Comparison of ENCODE assay signal across 15 cellular contexts in the genomic region with DNA sequence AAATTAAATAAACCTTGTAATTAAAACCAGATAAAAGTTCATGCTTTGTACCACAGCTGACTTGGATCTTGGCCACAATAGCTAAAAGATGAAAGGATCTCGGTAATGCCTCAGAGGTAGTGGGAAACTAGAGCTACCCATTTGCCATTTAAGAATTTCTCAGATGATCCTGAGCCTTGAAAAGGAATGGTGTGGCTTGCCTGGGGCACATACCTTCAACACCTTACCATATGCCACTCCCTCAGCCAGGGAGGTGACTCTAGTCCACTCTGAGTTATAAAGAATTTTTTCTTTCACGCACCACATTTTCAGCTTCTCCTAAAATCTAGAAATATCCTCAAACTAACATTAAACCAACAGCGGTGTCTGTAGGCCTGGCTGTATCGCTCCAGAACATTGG.
DNase-seq lines count a peak whose midpoint lies in the region; ATAC-seq and TF ChIP-seq lines count a peak whose summit lies in the region.
"Had no signal": no experiment of that assay in that cellular context is flagged by ENCODE, and none has a peak within 500 bp of the region (broad histone marks: within the 10 kb centered on the region; RNA-seq: fewer than 3 reads in every experiment).

No MANE protein-coding gene starts in this region.

- no peaks in the 10 kb centered on the region for H3K27me3 Mint-ChIP-seq in nephron progenitor cell (ENCODE audit: low read depth, poor library complexity)
- H3K27me3 Mint-ChIP-seq in mesothelial cell of epicardium (ENCODE audit: low read depth): no peaks in the 10 kb centered on the region
- H3K27me3 Mint-ChIP-seq: CD4-positive, alpha-beta memory T cell had no signal

- H3K4me1 Mint-ChIP-seq in nephron progenitor cell (no peaks in the 10 kb centered on the region), mesothelial cell of epicardium (no peaks in the 10 kb centered on the region)
- H3K4me1 Mint-ChIP-seq in stimulated activated effector memory CD8-positive, alpha-beta T cell treated with anti-CD3 and anti-CD28 coated beads, Interleukin-12 subunit alpha, Interleukin-12 subunit beta, amount 100 ng/mL, for 72 hours: no peaks in the 10 kb centered on the region
- H3K4me1 Mint-ChIP-seq: CD4-positive, alpha-beta memory T cell had no signal

- no peak for ATAC-seq in stimulated activated effector memory CD8-positive, alpha-beta T cell treated with anti-CD3 and anti-CD28 coated beads, Interleukin-12 subunit alpha, Interleukin-12 subunit beta, amount 100 ng/mL, for 72 hours
- no peak for ATAC-seq in GM21619 (IDR thresholded peaks at IDR 0.05; ENCODE audit: unreplicated experiment)

- H3K9me3 Mint-ChIP-seq in nephron progenitor cell (peaks cover 5% of the 10 kb centered on the region), mesothelial cell of epicardium (peaks cover 6% of the 10 kb centered on the region)
- H3K9me3 Mint-ChIP-seq in stimulated activated effector memory CD8-positive, alpha-beta T cell treated with anti-CD3 and anti-CD28 coated beads, Interleukin-12 subunit alpha, Interleukin-12 subunit beta, amount 100 ng/mL, for 72 hours: peaks cover 2% of the 10 kb centered on the region

- DNase-seq in islet precursor cell: peak; percentile 78
- DNase-seq in nephron progenitor cell: no peak
- DNase-seq in renal cortical epithelial cell (ENCODE audit: low read depth): peak; percentile 25
- DNase-seq in stimulated activated effector memory CD8-positive, alpha-beta T cell treated with anti-CD3 and anti-CD28 coated beads, Interleukin-12 subunit alpha, Interleukin-12 subunit beta, amount 100 ng/mL, for 72 hours (ENCODE audit: low spot score in 2 of 2): no peak
- DNase-seq in mesothelial cell of epicardium (ENCODE audit: low spot score in 2 of 2, unreplicated experiment in 2 of 2): no peak
- DNase-seq in NCI-H1092 treated with DMSO at 0.1 percent for 48 hours (lab: John Stamatoyannopoulos, UW): no peak
- DNase-seq: C1 segment of cervical spinal cord; Caco-2; CD4-positive, alpha-beta memory T cell; DMS153; DND-41; GM23248; H7; HCEC 1CT had no signal

- TF ChIP-seq CTCF in nephron progenitor cell (IDR thresholded peaks at IDR 0.05) (no peak), mesothelial cell of epicardium (IDR thresholded peaks at IDR 0.05; ENCODE audit: unreplicated experiment) (no peak)

- H3K4me3 Mint-ChIP-seq in nephron progenitor cell: no peak overlapping the region
- no peak overlapping the region for H3K4me3 Mint-ChIP-seq in stimulated activated effector memory CD8-positive, alpha-beta T cell treated with anti-CD3 and anti-CD28 coated beads, Interleukin-12 subunit alpha, Interleukin-12 subunit beta, amount 100 ng/mL, for 72 hours
- H3K4me3 Mint-ChIP-seq in mesothelial cell of epicardium: no peak overlapping the region
- H3K4me3 Mint-ChIP-seq: CD4-positive, alpha-beta memory T cell had no signal

- peak overlapping the region; percentile 68 for H3K27ac Mint-ChIP-seq in nephron progenitor cell
- no peak overlapping the region for H3K27ac Mint-ChIP-seq in stimulated activated effector memory CD8-positive, alpha-beta T cell treated with anti-CD3 and anti-CD28 coated beads, Interleukin-12 subunit alpha, Interleukin-12 subunit beta, amount 100 ng/mL, for 72 hours
- H3K27ac Mint-ChIP-seq in mesothelial cell of epicardium: no peak overlapping the region
- H3K27ac Mint-ChIP-seq: CD4-positive, alpha-beta memory T cell had no signal

- H3K36me3 Mint-ChIP-seq in nephron progenitor cell (ENCODE audit: low read depth) (no peaks in the 10 kb centered on the region), mesothelial cell of epicardium (no peaks in the 10 kb centered on the region)
- H3K36me3 Mint-ChIP-seq in stimulated activated effector memory CD8-positive, alpha-beta T cell treated with anti-CD3 and anti-CD28 coated beads, Interleukin-12 subunit alpha, Interleukin-12 subunit beta, amount 100 ng/mL, for 72 hours: no peaks in the 10 kb centered on the region
- H3K36me3 Mint-ChIP-seq: CD4-positive, alpha-beta memory T cell had no signal

Comparison
In these comparisons a context has a peak if more than half of its experiments do, and no peak if none do; other contexts are left out.
1. DNase-seq: peak in islet precursor cell (single experiment) and renal cortical epithelial cell (single experiment); none in nephron progenitor cell (single experiment), stimulated activated effector memory CD8-positive, alpha-beta T cell treated with anti-CD3 and anti-CD28 coated beads, Interleukin-12 subunit alpha, Interleukin-12 subunit beta, amount 100 ng/mL, for 72 hours (0 of 2), mesothelial cell of epicardium (0 of 2) and NCI-H1092 treated with DMSO at 0.1 percent for 48 hours (single experiment).